Comparison of ENCODE assay signal across 14 cellular contexts in the genomic region with DNA sequence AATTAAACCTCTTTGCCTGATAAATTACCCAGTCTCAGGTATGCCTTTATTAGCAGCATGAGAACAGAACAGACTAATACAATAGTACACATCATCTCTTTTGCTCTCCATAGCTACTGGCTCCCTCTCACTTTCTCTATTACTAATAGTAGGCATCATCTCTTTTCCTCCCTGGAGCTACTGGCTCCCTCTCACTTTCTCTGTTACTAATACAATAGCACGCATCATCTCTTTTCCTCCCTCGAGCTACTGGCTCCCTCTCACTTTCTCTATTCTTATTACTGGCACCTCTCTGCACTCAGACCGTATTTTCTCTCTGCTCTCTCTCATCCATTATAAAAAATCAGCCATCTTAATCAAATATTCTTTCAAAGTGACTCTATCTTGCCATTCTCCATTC. TPM values are rescaled to one million over a fixed set of nuclear protein-coding genes. Genes with fewer than 3 reads are reported as not detected.
A peak's percentile ranks its signal among the peaks of the same experiment; 100 is the strongest.
DNase-seq lines count a peak whose midpoint lies in the region; ATAC-seq, FAIRE-seq and TF ChIP-seq lines count a peak whose summit lies in the region.
"Had no signal": no experiment of that assay in that cellular context is flagged by ENCODE, and none has a peak within 500 bp of the region (broad histone marks: within the 10 kb centered on the region; RNA-seq: fewer than 3 reads in every experiment).

No MANE protein-coding gene starts in this region.

- H3K36me3 Mint-ChIP-seq in natural killer cell, result no peaks in the 10 kb centered on the region

- no peak overlapping the region for H3K4me3 ChIP-seq in small intestine (ENCODE audit: low read depth in 1 of 2, low read length in 2 of 2)
- H3K4me3 ChIP-seq: breast epithelium, lung, right atrium auricular region had no signal

- peaks cover 41 to 48% of the 10 kb centered on the region in 2 donors for H3K4me1 Mint-ChIP-seq in natural killer cell

- H3K27ac Mint-ChIP-seq in natural killer cell, result peak overlapping the region; percentile 84 to 87

- FAIRE-seq in small intestine (lab: Jason Lieb, UNC), result no peak
- FAIRE-seq: A204.1 had no signal

- no peaks in the 10 kb centered on the region for H3K9me3 Mint-ChIP-seq in natural killer cell

- intact Hi-C loops in natural killer cell (cut with micrococcal nuclease), result no loop called here

- H3K4me1 ChIP-seq in small intestine (ENCODE audit: control insufficient read depth in 2 of 2, insufficient read depth in 1 of 2, low read depth in 1 of 2, low read length in 1 of 2), result peaks cover 0 to 4% of the 10 kb centered on the region in 2 donors
- H3K4me1 ChIP-seq: breast epithelium had no signal

- WGBS in small intestine, 3 donors, result 82 to 91% (median 86%) methylated on average over 3 of the region's 3 CpGs

- no peak for TF ChIP-seq CTCF in natural killer cell (IDR thresholded peaks at IDR 0.05)

- H3K9me3 ChIP-seq in small intestine (ENCODE audit: control insufficient read depth, low read depth), result no peaks in the 10 kb centered on the region
- H3K9me3 ChIP-seq: breast epithelium, right atrium auricular region had no signal

- no peaks in the 10 kb centered on the region for H3K27me3 Mint-ChIP-seq in natural killer cell (ENCODE audit: low read depth in 2 of 2)

- ATAC-seq in GM21786 (IDR thresholded peaks at IDR 0.05; ENCODE audit: unreplicated experiment) (peak; percentile 47), HG03558 (IDR thresholded peaks at IDR 0.05; ENCODE audit: extremely low read depth, unreplicated experiment) (peak; percentile 40), natural killer cell (no peak), GM19324 (IDR thresholded peaks at IDR 0.05; ENCODE audit: low FRiP score, unreplicated experiment) (no peak)

- no peaks in the 10 kb centered on the region for H3K27me3 ChIP-seq in small intestine (ENCODE audit: control insufficient read depth in 2 of 2, insufficient read depth in 2 of 2, low read length in 2 of 2)
- H3K27me3 ChIP-seq: breast epithelium, right atrium auricular region had no signal

- peak overlapping the region; percentile 86 for H3K4me3 Mint-ChIP-seq in natural killer cell

- no peaks in the 10 kb centered on the region for H3K36me3 ChIP-seq in small intestine (ENCODE audit: control insufficient read depth in 2 of 2, insufficient read depth in 2 of 2, low read length in 2 of 2)
- H3K36me3 ChIP-seq: breast epithelium, right atrium auricular region had no signal

- no peak overlapping the region for H3K27ac ChIP-seq in small intestine (ENCODE audit: low read depth in 1 of 2, low read length in 1 of 2)
- H3K27ac ChIP-seq: breast epithelium, right atrium auricular region, VCaP had no signal

- peak; percentile 12 for DNase-seq in activated CD4-positive, alpha-beta T cell treated with anti-CD3 and anti-CD28 coated beads for 48 hours
- no peak for DNase-seq in activated CD4-positive, alpha-beta T cell treated with anti-CD3 and anti-CD28 coated beads for 1 hour
- DNase-seq in natural killer cell (no peak), small intestine (no peak), HCEC 1CT (no peak)
- DNase-seq: GDM1 had no signal

RNA-seq across cellular contexts. Expression of a gene that starts 37.1 kb away (rescaled TPM):
- 10 to 100 TPM; 16.9 to 20.8 (median 20.5) TPM for total RNA-seq in natural killer cell
- polyA plus RNA-seq in small intestine, result 10 to 100 TPM; 25.9 to 49.0 (median 35.4) TPM

Comparison
In these comparisons a context has a peak if more than half of its experiments do, and no peak if none do; other contexts are left out.
1. ATAC-seq: peak in GM21786 (single experiment) and HG03558 (single experiment); none in natural killer cell (0 of 3) and GM19324 (single experiment).